17 cellular contexts compared by ENCODE assay signal in the genomic region with DNA sequence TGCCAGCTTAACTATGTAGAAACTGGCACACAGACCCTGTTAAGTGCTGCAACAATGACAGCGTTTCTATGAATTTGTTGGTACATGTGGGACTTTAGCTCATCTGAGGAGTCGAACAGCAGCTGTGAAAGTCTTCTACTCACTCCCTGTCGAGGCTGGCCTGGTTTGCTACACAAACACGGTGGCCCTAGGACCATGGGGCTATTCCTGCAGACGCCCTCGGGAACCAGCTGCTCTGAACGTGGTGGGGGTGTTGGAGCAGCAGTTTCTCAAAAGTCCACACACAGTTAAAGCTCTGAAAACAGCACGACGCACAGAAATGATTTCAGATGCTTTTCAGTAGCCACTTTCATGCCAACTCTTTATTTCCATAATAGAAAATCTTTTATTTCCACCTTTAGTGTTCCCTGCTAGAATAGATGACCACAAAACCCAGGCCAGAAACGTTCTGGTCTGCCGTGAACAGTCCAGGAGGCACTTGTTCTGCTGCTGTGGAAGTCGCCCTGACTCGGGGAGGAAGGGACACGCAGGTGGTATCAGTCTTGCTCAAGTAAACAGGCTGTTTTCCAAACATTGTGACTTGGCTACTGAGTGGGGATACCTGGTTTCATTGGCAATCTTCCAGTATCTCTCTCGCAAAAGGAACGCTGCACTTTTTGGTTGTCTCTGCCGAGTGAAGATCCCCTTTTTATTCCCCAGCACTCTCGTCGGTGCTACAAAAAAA. TPM values are rescaled to one million over a fixed set of nuclear protein-coding genes. Genes with fewer than 3 reads are reported as not detected.
DNase-seq lines count a peak whose midpoint lies in the region; ATAC-seq, FAIRE-seq and TF ChIP-seq lines count a peak whose summit lies in the region.
"Had no signal": no experiment of that assay in that cellular context is flagged by ENCODE, and none has a peak within 500 bp of the region (broad histone marks: within the 10 kb centered on the region; RNA-seq: fewer than 3 reads in every experiment).

No MANE protein-coding gene starts in this region.

- ATAC-seq in K562 (peak; percentile 22; the same call in 2 of the 3 replicates), HG03135 (IDR thresholded peaks at IDR 0.05; ENCODE audit: unreplicated experiment) (no peak)
- ATAC-seq: Right ventricle myocardium inferior had no signal

- DNase-seq in Caco-2 (no peak), K562 (ENCODE audit: extremely low read depth in 1 of 4, low spot score in 3 of 4) (no peak), posterior cingulate gyrus (peak in 6 of 10 donors; percentile 27 to 91 (median 58)), NCI-H1417 (lab: John Stamatoyannopoulos, UW) (no peak), OCI-M1 (lab: John Stamatoyannopoulos, UW) (no peak)
- DNase-seq: BE2C; CD4-positive, alpha-beta memory T cell; EL; IMR-90; NCI-H2029; NCI-H524; PC-9; SK-N-SH had no signal

- H3K9me1 ChIP-seq in K562 (ENCODE audit: control insufficient read depth, insufficient read depth, low read length) = no peaks in the 10 kb centered on the region

- no peak for TF ChIP-seq RAD21 in K562 (CRISPR knock-in tag; conservative IDR thresholded peaks at IDR 0.05 in 1 of 2, IDR thresholded peaks at IDR 0.05 in 1 of 2)

- H3K4me1 ChIP-seq in Caco-2 (no peaks in the 10 kb centered on the region), K562 (replicated peaks in 1 of 2; ENCODE audit: control insufficient read depth in 2 of 2, insufficient read depth in 2 of 2, low read length in 2 of 2) (no peaks in the 10 kb centered on the region)
- H3K4me1 ChIP-seq: BE2C, HAP-1 had no signal

- H3K27ac Mint-ChIP-seq in Caco-2 (ENCODE audit: unreplicated experiment) = peak overlapping the region; percentile 29

- H3K27me3 ChIP-seq in Caco-2 (replicated peaks; ENCODE audit: control insufficient read depth, insufficient read depth, low read length) (no peaks in the 10 kb centered on the region), K562 (ENCODE audit: control insufficient read depth in 2 of 2, insufficient read depth in 2 of 2, low read length in 2 of 2) (no peaks in the 10 kb centered on the region)
- H3K27me3 ChIP-seq: BE2C had no signal

- POLR2A ChIA-PET in Caco-2 (lab: Charles Lee) (no interaction called here), K562 (lab: Yijun Ruan, JAX) (interaction anchor here (0.6 kb wide), 2 partner anchors 184 to 210 kb away, joined by 3 read pairs; no protein-coding TSS in a partner anchor)

- H3K36me3 ChIP-seq in Caco-2 (ENCODE audit: control insufficient read depth, insufficient read depth, low read length) (peaks cover 3% of the 10 kb centered on the region), K562 (ENCODE audit: control insufficient read depth, insufficient read depth, low read length) (peaks cover 93% of the 10 kb centered on the region)

- TF ChIP-seq CTCF in 22Rv1 (IDR thresholded peaks at IDR 0.05) (no peak), Caco-2 (IDR thresholded peaks at IDR 0.05; ENCODE audit: insufficient read depth in 1 of 2, low read depth in 1 of 2, low read length in 1 of 2, severe bottlenecking in 1 of 2, unreplicated experiment in 1 of 2) (no peak), K562 (IDR thresholded peaks at IDR 0.05 in 2 of 3, conservative IDR thresholded peaks at IDR 0.05 in 1 of 3; ENCODE audit: insufficient read depth in 2 of 3, low read depth in 1 of 3, low read length in 3 of 3) (no peak)

- H3K36me3 Mint-ChIP-seq in Caco-2 (ENCODE audit: insufficient read depth, unreplicated experiment) = peaks cover 52% of the 10 kb centered on the region

- in situ Hi-C loops in K562 (cut with MboI) = no loop called here

- 84% methylated on average over 17 of the region's 19 CpGs for WGBS in K562 (ENCODE audit: insufficient coverage, low coverage, missing lambda C conversion rate)

- intact Hi-C loops in Caco-2 (cut with micrococcal nuclease; ENCODE audit: unreplicated experiment) (no loop called here), K562 (cut with micrococcal nuclease) (no loop called here), posterior cingulate gyrus (cut with DNase I) (no loop called here)

- CTCF ChIA-PET in Caco-2 (lab: Charles Lee) = no interaction called here
- CTCF ChIA-PET in K562 (lab: Yijun Ruan, JAX; ENCODE audit: low intra/inter-chr PET ratio) = no interaction called here

- no peaks in the 10 kb centered on the region for H3K27me3 Mint-ChIP-seq in Caco-2 (ENCODE audit: insufficient read depth, unreplicated experiment)
- H3K27me3 Mint-ChIP-seq: CD4-positive, alpha-beta memory T cell had no signal

- H3K9me3 ChIP-seq in Caco-2 (no peaks in the 10 kb centered on the region), K562 (replicated peaks; ENCODE audit: control insufficient read depth, insufficient read depth, low read depth, low read length) (no peaks in the 10 kb centered on the region)
- H3K9me3 ChIP-seq: BE2C, HAP-1, SK-N-SH had no signal

- H3K4me1 Mint-ChIP-seq in Caco-2 (ENCODE audit: low read depth, unreplicated experiment) = no peaks in the 10 kb centered on the region

- no peak overlapping the region for H3K9ac ChIP-seq in K562 (ENCODE audit: insufficient read depth in 1 of 2, low read depth in 2 of 2, low read length in 2 of 2)
- H3K9ac ChIP-seq: SK-N-SH had no signal

- no peaks in the 10 kb centered on the region for H4K20me1 ChIP-seq in K562 (replicated peaks; ENCODE audit: control insufficient read depth, insufficient read depth, low read length)

- H3K4me3 ChIP-seq in Caco-2 (ENCODE audit: low read depth, low read length) = no peak overlapping the region
- H3K4me3 ChIP-seq in K562 = no peak overlapping the region
- H3K4me3 ChIP-seq: HAP-1, PC-9 had no signal

- no peak for TF ChIP-seq EP300 in K562 (IDR thresholded peaks at IDR 0.05; ENCODE audit: low read length)

- no peaks in the 10 kb centered on the region for H3K79me2 ChIP-seq in K562 (ENCODE audit: control insufficient read depth, insufficient read depth, low read length)

- no peak overlapping the region for H3K4me2 ChIP-seq in K562 (ENCODE audit: insufficient read depth, low read length)
- H3K4me2 ChIP-seq: PC-9, SK-N-SH had no signal

- H3K27ac ChIP-seq in 22Rv1 = peak overlapping the region; percentile 14; the same call in 1 of the 2 replicates
- no peak overlapping the region for H3K27ac ChIP-seq in K562 (ENCODE audit: extremely low read depth, low read depth, low read length)
- H3K27ac ChIP-seq: PC-9 had no signal

- no peaks in the 10 kb centered on the region for H3K9me3 Mint-ChIP-seq in Caco-2 (ENCODE audit: unreplicated experiment)
- H3K9me3 Mint-ChIP-seq: CD4-positive, alpha-beta memory T cell had no signal

- TF ChIP-seq POLR2A in K562 (conservative IDR thresholded peaks at IDR 0.05) = peak; percentile 45; the same call in 1 of the 2 replicates

- H2AFZ ChIP-seq in K562 (ENCODE audit: low read depth, low read length) = no peak overlapping the region
- H2AFZ ChIP-seq: PC-9 had no signal

- no peak overlapping the region for H3K4me3 Mint-ChIP-seq in Caco-2 (ENCODE audit: unreplicated experiment)
- H3K4me3 Mint-ChIP-seq: CD4-positive, alpha-beta memory T cell had no signal

- FAIRE-seq in K562 (lab: Jason Lieb, UNC) = no peak

- no TSS peak for BruUV-seq in Caco-2 (replicated peaks; lab: Mats Ljungman, UMichigan)
- no TSS peak for BruUV-seq in K562 (replicated peaks; lab: Mats Ljungman, UMichigan)

TF ChIP-seq in K562, 482 proteins besides CTCF, POLR2A, EP300 and RAD21:
- TF ChIP-seq NFIC (IDR thresholded peaks at IDR 0.05) = peak; percentile 32; the same call in 1 of the 2 replicates
- TF ChIP-seq SLC30A9 (CRISPR knock-in tag; IDR thresholded peaks at IDR 0.05) = no peak
- no peak for TF ChIP-seq ZKSCAN3 (CRISPR knock-in tag; IDR thresholded peaks at IDR 0.05)
- TF ChIP-seq, protein P1, sequence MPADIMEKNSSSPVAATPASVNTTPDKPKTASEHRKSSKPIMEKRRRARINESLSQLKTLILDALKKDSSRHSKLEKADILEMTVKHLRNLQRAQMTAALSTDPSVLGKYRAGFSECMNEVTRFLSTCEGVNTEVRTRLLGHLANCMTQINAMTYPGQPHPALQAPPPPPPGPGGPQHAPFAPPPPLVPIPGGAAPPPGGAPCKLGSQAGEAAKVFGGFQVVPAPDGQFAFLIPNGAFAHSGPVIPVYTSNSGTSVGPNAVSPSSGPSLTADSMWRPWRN (IDR thresholded peaks at IDR 0.05; ENCODE audit: low read depth) = no peak
- TF ChIP-seq, protein P2, sequence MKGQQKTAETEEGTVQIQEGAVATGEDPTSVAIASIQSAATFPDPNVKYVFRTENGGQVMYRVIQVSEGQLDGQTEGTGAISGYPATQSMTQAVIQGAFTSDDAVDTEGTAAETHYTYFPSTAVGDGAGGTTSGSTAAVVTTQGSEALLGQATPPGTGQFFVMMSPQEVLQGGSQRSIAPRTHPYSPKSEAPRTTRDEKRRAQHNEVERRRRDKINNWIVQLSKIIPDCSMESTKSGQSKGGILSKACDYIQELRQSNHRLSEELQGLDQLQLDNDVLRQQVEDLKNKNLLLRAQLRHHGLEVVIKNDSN (CRISPR knock-in tag; IDR thresholded peaks at IDR 0.05) = no peak

RNA-seq across cellular contexts. Expression of a gene that starts 21.5 kb away (rescaled TPM):
- total RNA-seq in Caco-2 (2022) (71.3 and 80.0 TPM in 2 replicates), K562 (2014; rRNA removed) (50.2 and 52.1 TPM in 2 replicates), K562 (2014; rRNA removed; fragmentation: Illumina TruSeq; extraction: Trizol) (42.0 and 45.8 TPM in 2 replicates), K562 (2015; rRNA removed; fragmentation: Illumina TruSeq; extraction: Trizol) (57.6 and 60.1 TPM in 2 replicates), K562 (2021) (89.4 and 101 TPM in 2 replicates)
- 200 and 412 TPM in 2 replicates for total RNA-seq in K562 (2011; cell fraction: chromatin; rRNA removed; ENCODE audit: low replicate concordance)
- total RNA-seq in K562 (2011; cell fraction: nucleolus; rRNA removed) = 373 and 423 TPM in 2 replicates
- total RNA-seq in K562 (2011; cell fraction: nucleoplasm; rRNA removed) = 234 and 282 TPM in 2 replicates
- polyA plus RNA-seq in K562 (2011; rRNA removed) (71.2 and 76.6 TPM in 2 replicates), K562 (2014; fragmentation: Illumina TruSeq; extraction: Trizol) (79.5 and 81.8 TPM in 2 replicates), K562 (2014; fragmentation: Nextera tagmentation; extraction: Ambion mirVana) (10 to 100 TPM; 22.7 to 24.2 TPM), K562 (2014; rRNA removed) (80.9 and 102 TPM in 2 replicates)
- 69.7 and 117 TPM in 2 replicates for polyA plus RNA-seq in K562 (2011; cell fraction: cytosol; rRNA removed)
- 294 and 516 TPM in 2 replicates for polyA plus RNA-seq in K562 (2011; cell fraction: nucleus; rRNA removed)
- polyA plus RNA-seq in K562 (2012) = 88.4 and 131 TPM in 2 replicates
- polyA minus RNA-seq in K562 (2011; rRNA and poly(A)+ RNA removed) = 50.9 and 87.7 TPM in 2 replicates
- 43.3 and 54.1 TPM in 2 replicates for polyA minus RNA-seq in K562 (2011; cell fraction: cytosol; rRNA and poly(A)+ RNA removed)
- 41.5 and 59.5 TPM in 2 replicates for polyA minus RNA-seq in K562 (2011; cell fraction: nucleus; rRNA and poly(A)+ RNA removed)

Comparison
In these comparisons a context has a peak if more than half of its experiments do, and no peak if none do; other contexts are left out.
1. DNase-seq: peak in posterior cingulate gyrus (6 of 10); none in Caco-2 (0 of 2), K562 (0 of 4), NCI-H1417 (0 of 3) and OCI-M1 (single experiment).